Comparison of ENCODE assay signal across 10 cellular contexts in the genomic region with DNA sequence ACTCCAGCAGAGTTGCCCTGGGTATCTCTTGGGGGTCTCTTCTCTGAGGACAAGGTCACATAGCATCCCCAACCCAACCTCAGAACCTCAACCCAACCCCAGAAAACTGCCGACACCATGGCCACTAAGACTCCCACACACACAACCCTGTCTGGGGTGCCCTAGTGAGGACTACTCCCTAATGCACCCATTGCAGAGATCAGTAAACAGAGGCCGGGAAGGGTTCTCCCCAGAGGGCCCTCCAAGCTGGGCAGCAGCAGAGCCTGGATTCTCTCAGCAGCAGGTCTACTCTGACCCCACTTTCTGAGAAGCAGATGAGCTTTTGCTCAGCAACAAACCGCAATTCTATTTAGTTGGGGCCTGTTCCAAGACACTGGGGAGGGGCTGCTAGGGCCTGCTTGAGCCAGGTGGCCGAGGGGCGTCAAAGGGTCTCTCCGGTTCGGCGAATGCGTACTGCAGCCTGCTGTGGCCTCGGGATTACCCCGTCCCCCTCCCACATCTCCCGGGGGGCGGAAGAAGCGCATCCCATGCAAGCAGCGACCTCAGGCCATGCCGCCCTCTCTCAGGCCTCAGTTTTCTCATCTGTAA. TPM values are rescaled to one million over a fixed set of nuclear protein-coding genes. Genes with fewer than 3 reads are reported as not detected.
DNase-seq lines count a peak whose midpoint lies in the region; ATAC-seq and TF ChIP-seq lines count a peak whose summit lies in the region.
"Had no signal": no experiment of that assay in that cellular context is flagged by ENCODE, and none has a peak within 500 bp of the region (broad histone marks: within the 10 kb centered on the region; RNA-seq: fewer than 3 reads in every experiment).

No MANE protein-coding gene starts in this region.

- intact Hi-C loops in right lobe of liver (cut with DNase I) = no loop called here
- intact Hi-C loops in sigmoid colon (cut with DNase I) = no loop called here

- no peak overlapping the region for H2AK5ac ChIP-seq in H9 (ENCODE audit: insufficient read length, low read length)

- H3K4me1 ChIP-seq in BE2C (peaks cover 12% of the 10 kb centered on the region), H9 (ENCODE audit: insufficient read depth, low read length) (no peaks in the 10 kb centered on the region), right lobe of liver (peaks cover 0 to 15% (median 7%) of the 10 kb centered on the region in 4 donors), sigmoid colon (peaks cover 0 to 11% (median 10%) of the 10 kb centered on the region in 4 donors)

- peak overlapping the region; percentile 67 to 77 for H3K4me3 Mint-ChIP-seq in H9
- H3K4me3 Mint-ChIP-seq: activated T-helper 1 cell treated with anti-CD3 and anti-CD28 coated beads, Interleukin-12 subunit alpha, Interleukin-12 subunit beta, Interleukin-2, Interleukin-4 antibody, amounts not matched to agents 30 ng/mL and 10 ng/mL and 1 ng/mL, durations not matched to agents 14 hours and 24 hours and 36 hours had no signal

- peaks cover 8 to 9% of the 10 kb centered on the region in 2 experiments for H3K4me1 Mint-ChIP-seq in H9

- peaks cover 8% of the 10 kb centered on the region for H3K23me2 ChIP-seq in H9 (ENCODE audit: insufficient read length, low read depth, low read length, poor library complexity, severe bottlenecking)

- TF ChIP-seq POLR2A in right lobe of liver (IDR thresholded peaks at IDR 0.05) (no peak), sigmoid colon (IDR thresholded peaks at IDR 0.05) (no peak)

- H3K9me3 Mint-ChIP-seq in H9 = peaks cover 0 to 1% of the 10 kb centered on the region in 2 experiments; a peak in 2 of 5 replicates
- H3K9me3 Mint-ChIP-seq: activated T-helper 1 cell treated with anti-CD3 and anti-CD28 coated beads, Interleukin-12 subunit alpha, Interleukin-12 subunit beta, Interleukin-2, Interleukin-4 antibody, amounts not matched to agents 30 ng/mL and 10 ng/mL and 1 ng/mL, durations not matched to agents 14 hours and 24 hours and 36 hours had no signal

- no peak overlapping the region for H4K91ac ChIP-seq in H9 (ENCODE audit: insufficient read length, low read depth, low read length)

- WGBS in H9 (ENCODE audit: extremely low coverage, insufficient read length, low lambda C conversion rate) = no CpG with 5 or more reads among the region's 16 CpGs
- WGBS in right lobe of liver (ENCODE audit: insufficient coverage, low coverage, low lambda C conversion rate, missing lambda C conversion rate) = 21% methylated on average over 3 of the region's 16 CpGs
- 26 to 32% methylated on average over 16 of the region's 16 CpGs for WGBS in sigmoid colon, 2 donors

- no peaks in the 10 kb centered on the region for H4K20me1 ChIP-seq in H9 (ENCODE audit: control insufficient read depth, insufficient read depth, insufficient read length)

- no peak overlapping the region for H2BK120ac ChIP-seq in H9 (ENCODE audit: low read depth, low read length, poor library complexity, severe bottlenecking)

- TF ChIP-seq EP300 in sigmoid colon (IDR thresholded peaks at IDR 0.05) = no peak

- H3K27me3 ChIP-seq in BE2C (no peaks in the 10 kb centered on the region), H9 (ENCODE audit: insufficient read depth, low read length) (no peaks in the 10 kb centered on the region), right lobe of liver (no peaks in the 10 kb centered on the region), sigmoid colon (peaks cover 10 to 48% (median 13%) of the 10 kb centered on the region in 3 donors)

- H3K36me3 Mint-ChIP-seq in H9 (ENCODE audit: insufficient read depth in 1 of 3, low read depth in 3 of 3) = peaks cover 0 to 1% (median 0%) of the 10 kb centered on the region in 3 experiments; a peak in 1 of 7 replicates

- H3K18ac ChIP-seq in H9 (ENCODE audit: insufficient read length, low read depth, low read length) = no peak overlapping the region

- no peak overlapping the region for H3K23ac ChIP-seq in H9 (ENCODE audit: insufficient read length, low read depth, low read length)

- H3K4me3 ChIP-seq in BE2C (ENCODE audit: low read depth, low read length) (peak overlapping the region; percentile 76), astrocyte of the spinal cord (ENCODE audit: low read depth, low read length) (peak overlapping the region; percentile 41), right lobe of liver (peak overlapping the region; percentile 64 to 85 (median 82)), sigmoid colon (peak overlapping the region in 2 of 4 donors; percentile 55 to 59)

- no peak overlapping the region; a peak in 1 of 7 replicates for H3K27ac Mint-ChIP-seq in H9
- H3K27ac Mint-ChIP-seq: activated T-helper 1 cell treated with anti-CD3 and anti-CD28 coated beads, Interleukin-12 subunit alpha, Interleukin-12 subunit beta, Interleukin-2, Interleukin-4 antibody, amounts not matched to agents 30 ng/mL and 10 ng/mL and 1 ng/mL, durations not matched to agents 14 hours and 24 hours and 36 hours had no signal

- H3K27ac ChIP-seq in H9 (ENCODE audit: insufficient read length, low read depth, low read length) = no peak overlapping the region
- H3K27ac ChIP-seq in right lobe of liver = peak overlapping the region; percentile 85 to 95 (median 88)
- H3K27ac ChIP-seq in sigmoid colon = no peak overlapping the region

- no peak overlapping the region for H3T11ph ChIP-seq in H9 (ENCODE audit: low read length)

- peak; percentile 6 to 36 (median 18) for ATAC-seq in right lobe of liver
- ATAC-seq in GM19035 (IDR thresholded peaks at IDR 0.05; ENCODE audit: unreplicated experiment) = no peak

- H3K14ac ChIP-seq in H9 (ENCODE audit: insufficient read depth, low read length) = peak overlapping the region; percentile 36

- H3K9ac ChIP-seq in H9 (ENCODE audit: extremely low read depth, insufficient read length, low read length) = peak overlapping the region; percentile 11

- H3K56ac ChIP-seq in H9 (ENCODE audit: insufficient read length, low read depth, low read length) = no peak overlapping the region

- no peak overlapping the region for H4K8ac ChIP-seq in H9 (replicated peaks; ENCODE audit: insufficient read length, low read depth, low read length)

- H3K79me2 ChIP-seq in H9 (ENCODE audit: insufficient read depth, low read length) = no peaks in the 10 kb centered on the region

- no peaks in the 10 kb centered on the region for H3K79me1 ChIP-seq in H9 (ENCODE audit: insufficient read depth, low read depth, low read length, poor library complexity, severe bottlenecking)

- TF ChIP-seq CTCF in BE2C (IDR thresholded peaks at IDR 0.05; ENCODE audit: low read depth, low read length) (no peak), H9 (conservative IDR thresholded peaks at IDR 0.05) (no peak), astrocyte of the spinal cord (IDR thresholded peaks at IDR 0.05; ENCODE audit: low read depth, low read length) (no peak), right lobe of liver (IDR thresholded peaks at IDR 0.05) (no peak), sigmoid colon (IDR thresholded peaks at IDR 0.05) (no peak)

- in situ Hi-C loops in astrocyte of the spinal cord (cut with HindIII; ENCODE audit: low sequenced_read_pairs) = no loop called here

- no peak overlapping the region for H2BK12ac ChIP-seq in H9 (ENCODE audit: insufficient read length, low read depth, low read length)

- H2BK15ac ChIP-seq in H9 (ENCODE audit: low read depth, low read length) = no peak overlapping the region

- no peak overlapping the region for H2BK20ac ChIP-seq in H9 (ENCODE audit: low read depth, low read length, poor library complexity, severe bottlenecking)

- DNase-seq in BE2C (no peak), H9 (no peak), astrocyte of the spinal cord (ENCODE audit: low read depth, low spot score) (no peak), right lobe of liver (no peak), NCI-H2029 treated with DMSO at 0.1 percent for 48 hours (lab: John Stamatoyannopoulos, UW) (no peak), NCI-H2196 treated with DMSO at 0.1 percent for 48 hours (lab: John Stamatoyannopoulos, UW; ENCODE audit: unreplicated experiment) (no peak), sigmoid colon (no peak)

- no peak overlapping the region for H3K4ac ChIP-seq in H9 (ENCODE audit: low read depth, low read length)

- no peak overlapping the region for H2BK5ac ChIP-seq in H9 (ENCODE audit: insufficient read length, low read length)

- H3K9me3 ChIP-seq in BE2C = no peaks in the 10 kb centered on the region
- no peaks in the 10 kb centered on the region for H3K9me3 ChIP-seq in H9 (ENCODE audit: control insufficient read depth, low read depth, low read length)
- H3K9me3 ChIP-seq in right lobe of liver = no peaks in the 10 kb centered on the region
- peaks cover 0 to under 1% (median 0%) of the 10 kb centered on the region in 4 donors for H3K9me3 ChIP-seq in sigmoid colon

- H4K5ac ChIP-seq in H9 (ENCODE audit: insufficient read length, low read depth, low read length) = no peak overlapping the region

- H3K27me3 Mint-ChIP-seq in H9 (ENCODE audit: low read depth) = peaks cover 18% of the 10 kb centered on the region

- peak overlapping the region; percentile 63 for H3K4me2 ChIP-seq in H9 (ENCODE audit: insufficient read depth, insufficient read length, low read length)

- peaks cover 12% of the 10 kb centered on the region for H3K36me3 ChIP-seq in BE2C
- H3K36me3 ChIP-seq in right lobe of liver = peaks cover 0 to 8% (median 2%) of the 10 kb centered on the region in 4 donors
- H3K36me3 ChIP-seq in sigmoid colon = no peaks in the 10 kb centered on the region

- H2AFZ ChIP-seq in H9 (ENCODE audit: low read length) = no peak overlapping the region

RNA-seq across cellular contexts. Expression of gene OGDHL, which starts 0.8 kb away (rescaled TPM):
- polyA plus RNA-seq in BE2C (2012; ENCODE audit: insufficient read depth, insufficient read length, low read depth) = 47.4 TPM
- total RNA-seq in H9 (2021) (21.9 and 22.6 TPM in 2 replicates), right lobe of liver (10 to 100 TPM; 60.4 to 98.5 (median 76.8) TPM), sigmoid colon (1 to 10 TPM in 3 of 4 donors, under 1 TPM in 1; 0.82 to 6.1 (median 2.2) TPM)
- polyA plus RNA-seq in sigmoid colon = 1 to 10 TPM in 2 of 3 donors, under 1 TPM in 1; 0.46 to 2.4 (median 1.2) TPM
- total RNA-seq: RPMI7951 had no signal

Comparison
In these comparisons a context has a peak if more than half of its experiments do, and no peak if none do; other contexts are left out.
1. H3K27ac ChIP-seq: peak in right lobe of liver (3 of 3); none in H9 (single experiment) and sigmoid colon (0 of 4).